Comparison of ENCODE assay signal across 1 cellular context in the genomic region with DNA sequence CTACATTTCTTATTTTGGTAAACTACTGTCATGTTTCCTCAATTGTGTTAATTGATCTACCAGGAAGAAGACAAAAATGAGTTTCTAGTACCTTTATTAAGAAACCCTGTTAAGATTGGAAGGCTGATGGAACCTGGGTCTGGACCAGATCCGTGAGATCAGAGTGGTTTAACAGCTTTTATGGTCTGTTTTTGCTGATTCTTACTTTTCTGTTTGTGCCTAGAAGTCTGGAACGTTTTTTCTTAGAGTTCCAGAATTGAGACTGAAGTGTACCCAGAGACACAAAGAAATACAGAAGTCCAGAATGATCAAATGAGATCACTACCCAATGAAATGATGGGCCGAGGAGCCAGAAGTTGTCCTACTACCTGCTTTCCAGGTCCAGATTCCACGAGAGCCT.
TF ChIP-seq lines count a peak whose summit lies in the region.

No MANE protein-coding gene starts in this region.

TF ChIP-seq in endothelial cell of umbilical vein, 7 proteins besides CTCF, POLR2A, EP300 and RAD21:
- TF ChIP-seq GATA2 (IDR thresholded peaks at IDR 0.05; ENCODE audit: insufficient read depth, insufficient read length, low read depth, low read length) (no peak), EZH2 (IDR thresholded peaks at IDR 0.05; ENCODE audit: borderline replicate concordance, low read depth, low read length, severe bottlenecking) (no peak), POLR2AphosphoS5 (IDR thresholded peaks at IDR 0.05; ENCODE audit: insufficient read depth, low read depth, low read length) (no peak), JUN (IDR thresholded peaks at IDR 0.05; ENCODE audit: borderline replicate concordance, insufficient read depth, insufficient read length, low read depth) (no peak), FOS (IDR thresholded peaks at IDR 0.05; ENCODE audit: borderline replicate concordance, insufficient read depth, low read length) (no peak), MYC (IDR thresholded peaks at IDR 0.05; ENCODE audit: low read depth, low read length) (no peak)
- TF ChIP-seq, protein P1, sequence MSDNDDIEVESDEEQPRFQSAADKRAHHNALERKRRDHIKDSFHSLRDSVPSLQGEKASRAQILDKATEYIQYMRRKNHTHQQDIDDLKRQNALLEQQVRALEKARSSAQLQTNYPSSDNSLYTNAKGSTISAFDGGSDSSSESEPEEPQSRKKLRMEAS (IDR thresholded peaks at IDR 0.05; ENCODE audit: insufficient read depth, insufficient read length): no peak
